13 cellular contexts compared by ENCODE assay signal in the genomic region with DNA sequence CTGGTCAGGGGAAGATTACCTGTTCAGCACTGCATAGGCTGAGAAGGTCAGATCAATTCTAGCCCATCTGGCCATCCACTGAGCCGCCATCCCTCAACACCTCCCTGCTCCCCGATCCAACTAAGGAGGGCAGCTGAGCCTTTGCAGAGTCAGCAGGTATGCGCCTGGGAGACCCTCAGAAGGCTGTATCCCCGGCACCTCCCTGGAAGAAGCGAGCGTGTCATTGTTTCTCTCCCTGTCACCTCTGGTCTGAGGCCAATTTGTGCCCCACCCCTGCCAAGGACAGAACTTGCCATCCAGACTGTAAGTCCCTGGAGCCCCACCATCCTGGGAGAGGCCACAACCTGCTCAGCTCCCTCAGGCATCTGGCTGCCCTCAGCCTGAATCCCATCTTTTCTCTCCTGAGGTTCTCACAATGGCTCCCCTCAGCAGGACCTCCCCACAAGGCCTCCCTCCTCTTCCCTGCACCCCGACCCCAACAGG. TPM values are rescaled to one million over a fixed set of nuclear protein-coding genes. Genes with fewer than 3 reads are reported as not detected.
DNase-seq lines count a peak whose midpoint lies in the region; ATAC-seq and TF ChIP-seq lines count a peak whose summit lies in the region.
"Had no signal": no experiment of that assay in that cellular context is flagged by ENCODE, and none has a peak within 500 bp of the region (broad histone marks: within the 10 kb centered on the region; RNA-seq: fewer than 3 reads in every experiment).

No MANE protein-coding gene starts in this region.

- H3K9me3 Mint-ChIP-seq in endodermal cell (peaks cover 19% of the 10 kb centered on the region), osteocyte (ENCODE audit: unreplicated experiment) (no peaks in the 10 kb centered on the region)

- peak overlapping the region; percentile 37 for H3K27ac Mint-ChIP-seq in endodermal cell
- peak overlapping the region; percentile 82 for H3K27ac Mint-ChIP-seq in osteocyte (ENCODE audit: unreplicated experiment)

- H3K36me3 Mint-ChIP-seq in endodermal cell (ENCODE audit: low read depth) = peaks cover 11% of the 10 kb centered on the region
- H3K36me3 Mint-ChIP-seq in osteocyte (ENCODE audit: unreplicated experiment) = peaks cover 7% of the 10 kb centered on the region

- H3K4me3 Mint-ChIP-seq in endodermal cell (no peak overlapping the region), osteocyte (ENCODE audit: unreplicated experiment) (peak overlapping the region; percentile 14)

- no peaks in the 10 kb centered on the region for H3K27me3 ChIP-seq in left ventricle myocardium inferior (ENCODE audit: low read depth)
- no peaks in the 10 kb centered on the region for H3K27me3 ChIP-seq in endodermal cell (ENCODE audit: control insufficient read depth, insufficient read depth, low read length, poor library complexity, severe bottlenecking)
- H3K27me3 ChIP-seq in upper lobe of right lung = no peaks in the 10 kb centered on the region
- H3K27me3 ChIP-seq: right lobe of liver had no signal

- H3K4me1 Mint-ChIP-seq in endodermal cell (peaks cover 4% of the 10 kb centered on the region), osteocyte (ENCODE audit: unreplicated experiment) (peaks cover 54% of the 10 kb centered on the region)

- H3K4me1 ChIP-seq in left ventricle myocardium inferior (peaks cover 75% of the 10 kb centered on the region), endodermal cell (ENCODE audit: control insufficient read depth, insufficient read depth, low read length) (peaks cover 3% of the 10 kb centered on the region), upper lobe of right lung (peaks cover 32% of the 10 kb centered on the region)

- DNase-seq in left ventricle myocardium inferior (no peak), Right ventricle myocardium superior (no peak), endodermal cell (no peak), osteocyte (ENCODE audit: extremely low spot score, unreplicated experiment) (no peak), upper lobe of right lung (peak; percentile 46), islet precursor cell (no peak), NOMO-1 treated with dmso at 0.1 percent for 144 hours (lab: John Stamatoyannopoulos, UW; ENCODE audit: unreplicated experiment) (no peak), COLO829 (ENCODE audit: low spot score) (no peak)
- DNase-seq: activated T-cell treated with anti-CD3 and anti-CD28 coated beads for 4 hours, NCI-H1436, NCI-H524 treated with DMSO at 0.1 percent for 48 hours, right lobe of liver had no signal

- no peaks in the 10 kb centered on the region for H3K9me3 ChIP-seq in left ventricle myocardium inferior (replicated peaks)
- peaks cover 8% of the 10 kb centered on the region for H3K9me3 ChIP-seq in endodermal cell (ENCODE audit: control insufficient read depth, low read length)
- H3K9me3 ChIP-seq in upper lobe of right lung = no peaks in the 10 kb centered on the region
- H3K9me3 ChIP-seq: right lobe of liver had no signal

- TF ChIP-seq CTCF in left ventricle myocardium inferior (IDR thresholded peaks at IDR 0.05; ENCODE audit: borderline replicate concordance) (no peak), endodermal cell (conservative IDR thresholded peaks at IDR 0.05) (no peak), osteocyte (IDR thresholded peaks at IDR 0.05) (no peak), upper lobe of right lung (IDR thresholded peaks at IDR 0.05) (no peak)

- intact Hi-C loops in left ventricle myocardium inferior (cut with micrococcal nuclease) (no loop called here), Right ventricle myocardium superior (cut with DNase I) (loop anchor here (10.0 kb wide), 1 partner anchor 121 kb away; the partner anchor contains the start of gene RNF44), upper lobe of right lung (cut with DNase I) (no loop called here)

- peaks cover 18% of the 10 kb centered on the region for H3K36me3 ChIP-seq in left ventricle myocardium inferior
- peaks cover 36% of the 10 kb centered on the region for H3K36me3 ChIP-seq in endodermal cell (ENCODE audit: control insufficient read depth, insufficient read depth, low read length)
- peaks cover 16% of the 10 kb centered on the region for H3K36me3 ChIP-seq in upper lobe of right lung

- ATAC-seq in Right ventricle myocardium superior (ENCODE audit: poor library complexity) (no peak), upper lobe of right lung (no peak)
- ATAC-seq: HepG2, right lobe of liver had no signal

- H3K27me3 Mint-ChIP-seq in endodermal cell (ENCODE audit: insufficient read depth) (peaks cover 9% of the 10 kb centered on the region), osteocyte (ENCODE audit: unreplicated experiment) (no peaks in the 10 kb centered on the region)

- H3K27ac ChIP-seq in left ventricle myocardium inferior (replicated peaks) = peak overlapping the region; percentile 93
- no peak overlapping the region for H3K27ac ChIP-seq in endodermal cell (ENCODE audit: low read depth, low read length)
- H3K27ac ChIP-seq in upper lobe of right lung = peak overlapping the region; percentile 8
- H3K27ac ChIP-seq: right lobe of liver had no signal

- 85 to 87% methylated on average over 6 to 7 of the region's 7 CpGs for WGBS in endodermal cell (ENCODE audit: insufficient coverage in 1 of 2, insufficient read length in 1 of 2), 2 experiments

- H3K9ac ChIP-seq in endodermal cell (ENCODE audit: extremely low read depth, low read length, poor library complexity, severe bottlenecking) = no peak overlapping the region

- H3K4me3 ChIP-seq in left ventricle myocardium inferior (peak overlapping the region; percentile 97), endodermal cell (ENCODE audit: low read length) (peak overlapping the region; percentile 95), upper lobe of right lung (no peak overlapping the region)
- H3K4me3 ChIP-seq: right lobe of liver had no signal

RNA-seq across cellular contexts. Expression of gene CLTB, which starts 2.6 kb away (rescaled TPM):
- total RNA-seq in left ventricle myocardium inferior = 216 TPM
- 209 TPM for total RNA-seq in Right ventricle myocardium superior
- total RNA-seq in endodermal cell = 10 to 100 TPM; 40.9 to 49.7 TPM
- polyA plus RNA-seq in endodermal cell (2013, experiment 1 of 2) = 32.9 TPM
- 36.2 TPM for polyA plus RNA-seq in endodermal cell (2013, experiment 2 of 2)
- 89.0 and 95.1 TPM in 2 replicates for total RNA-seq in osteocyte
- total RNA-seq in upper lobe of right lung = 80.9 TPM

RNA-seq across cellular contexts. Expression of gene HIGD2A, which starts 25.2 kb away (rescaled TPM):
- total RNA-seq in left ventricle myocardium inferior (217 TPM), Right ventricle myocardium superior (210 TPM), endodermal cell (100 to 1,000 TPM; 101 to 102 TPM), osteocyte (79.3 and 83.8 TPM in 2 replicates), upper lobe of right lung (104 TPM)
- polyA plus RNA-seq in endodermal cell (2013, experiment 1 of 2) = 139 TPM
- 127 TPM for polyA plus RNA-seq in endodermal cell (2013, experiment 2 of 2)

RNA-seq across cellular contexts. Expression of gene NOP16, which starts 25.4 kb away (rescaled TPM):
- 19.1 TPM for total RNA-seq in left ventricle myocardium inferior
- 18.7 TPM for total RNA-seq in Right ventricle myocardium superior
- 10 to 100 TPM; 18.6 to 31.3 TPM for total RNA-seq in endodermal cell
- 19.3 TPM for polyA plus RNA-seq in endodermal cell (2013, experiment 1 of 2)
- polyA plus RNA-seq in endodermal cell (2013, experiment 2 of 2) = 19.2 TPM
- total RNA-seq in osteocyte = 15.5 and 19.8 TPM in 2 replicates
- total RNA-seq in upper lobe of right lung = 13.6 TPM

RNA-seq across cellular contexts. Expression of gene FAF2, which starts 34.4 kb away (rescaled TPM):
- total RNA-seq in left ventricle myocardium inferior = 13.0 TPM
- 12.3 TPM for total RNA-seq in Right ventricle myocardium superior
- 10 to 100 TPM; 42.9 to 53.0 TPM for total RNA-seq in endodermal cell
- polyA plus RNA-seq in endodermal cell (2013, experiment 1 of 2) = 37.6 TPM
- 35.7 TPM for polyA plus RNA-seq in endodermal cell (2013, experiment 2 of 2)
- total RNA-seq in osteocyte = 46.9 and 47.6 TPM in 2 replicates
- 35.1 TPM for total RNA-seq in upper lobe of right lung

RNA-seq across cellular contexts. Expression of gene ARL10, which starts 48.5 kb away (rescaled TPM):
- total RNA-seq in left ventricle myocardium inferior (6.0 TPM), Right ventricle myocardium superior (5.5 TPM), endodermal cell (10 to 100 TPM; 10.2 to 11.4 TPM), osteocyte (25.9 and 32.8 TPM in 2 replicates), upper lobe of right lung (7.9 TPM)
- polyA plus RNA-seq in endodermal cell (2013, experiment 1 of 2) = 12.2 TPM
- 12.5 TPM for polyA plus RNA-seq in endodermal cell (2013, experiment 2 of 2)
